In the genomic region with DNA sequence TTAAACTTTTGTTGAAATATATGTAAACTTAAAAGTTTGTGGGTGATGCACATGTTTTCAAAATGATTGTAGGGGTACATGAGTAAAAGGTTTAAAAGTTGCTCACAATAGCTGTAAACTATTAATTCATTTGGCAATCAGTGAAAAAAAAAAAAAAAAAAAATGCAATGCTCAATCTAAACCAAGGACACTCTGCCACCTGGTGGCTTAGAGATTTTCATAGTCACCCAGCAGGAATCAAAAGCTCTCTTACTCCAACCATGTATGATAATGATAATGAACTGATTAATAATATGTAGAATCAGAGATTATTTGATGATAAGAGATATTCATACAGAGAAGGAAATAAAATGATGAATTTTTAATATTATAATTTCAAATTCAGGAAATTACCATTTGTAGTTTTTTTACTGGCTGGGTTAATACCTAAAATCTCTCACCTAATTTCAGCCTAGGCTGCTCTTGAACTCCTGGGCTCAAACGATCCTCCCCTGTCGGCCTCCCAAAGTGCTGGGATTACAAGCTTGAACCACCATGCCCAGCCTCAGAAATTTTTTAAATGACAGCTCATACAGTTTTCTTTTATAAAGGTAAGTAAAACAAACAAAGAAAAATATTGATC, we compare ENCODE assay signal across 7 cellular contexts. TPM values are rescaled to one million over a fixed set of nuclear protein-coding genes. Genes with fewer than 3 reads are reported as not detected.
DNase-seq lines count a peak whose midpoint lies in the region; ATAC-seq and TF ChIP-seq lines count a peak whose summit lies in the region.

No MANE protein-coding gene starts in this region.

- peak; percentile 65 for TF ChIP-seq CTCF in fibroblast of the aortic adventitia (IDR thresholded peaks at IDR 0.05; ENCODE audit: insufficient read depth, low read length)

- DNase-seq in DMS53 treated with DMSO at 0.1 percent for 48 hours (lab: John Stamatoyannopoulos, UW; ENCODE audit: unreplicated experiment) (peak; percentile 43), HT1080 (ENCODE audit: low read depth) (peak; percentile 29), fibroblast of the aortic adventitia (ENCODE audit: low read depth) (peak; percentile 69), putamen (ENCODE audit: low spot score) (peak; percentile 17), NK-92 (lab: John Stamatoyannopoulos, UW; ENCODE audit: unreplicated experiment) (no peak)

- H3K4me3 ChIP-seq in fibroblast of the aortic adventitia (ENCODE audit: low read depth, low read length): no peak overlapping the region

- peak; percentile 61; the same call in 2 of the 3 replicates for ATAC-seq in SK-N-SH treated with all-trans-retinoic acid at 6 μM for 48 hours
- no peak for ATAC-seq in activated CD4-positive, CD25-positive, alpha-beta regulatory T cell treated with anti-CD3 and anti-CD28 coated beads, Interleukin-2, amount 50 U/mL, for 24 hours

TF ChIP-seq in SK-N-SH treated with all-trans-retinoic acid at 6 μM for 48 hours, 23 proteins besides CTCF, POLR2A, EP300 and RAD21:
- no peak for TF ChIP-seq ZFP3 (CRISPR knock-in tag; IDR thresholded peaks at IDR 0.05)
- TF ChIP-seq, protein P1, sequence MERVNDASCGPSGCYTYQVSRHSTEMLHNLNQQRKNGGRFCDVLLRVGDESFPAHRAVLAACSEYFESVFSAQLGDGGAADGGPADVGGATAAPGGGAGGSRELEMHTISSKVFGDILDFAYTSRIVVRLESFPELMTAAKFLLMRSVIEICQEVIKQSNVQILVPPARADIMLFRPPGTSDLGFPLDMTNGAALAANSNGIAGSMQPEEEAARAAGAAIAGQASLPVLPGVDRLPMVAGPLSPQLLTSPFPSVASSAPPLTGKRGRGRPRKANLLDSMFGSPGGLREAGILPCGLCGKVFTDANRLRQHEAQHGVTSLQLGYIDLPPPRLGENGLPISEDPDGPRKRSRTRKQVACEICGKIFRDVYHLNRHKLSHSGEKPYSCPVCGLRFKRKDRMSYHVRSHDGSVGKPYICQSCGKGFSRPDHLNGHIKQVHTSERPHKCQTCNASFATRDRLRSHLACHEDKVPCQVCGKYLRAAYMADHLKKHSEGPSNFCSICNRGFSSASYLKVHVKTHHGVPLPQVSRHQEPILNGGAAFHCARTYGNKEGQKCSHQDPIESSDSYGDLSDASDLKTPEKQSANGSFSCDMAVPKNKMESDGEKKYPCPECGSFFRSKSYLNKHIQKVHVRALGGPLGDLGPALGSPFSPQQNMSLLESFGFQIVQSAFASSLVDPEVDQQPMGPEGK (CRISPR knock-in tag; IDR thresholded peaks at IDR 0.05; ENCODE audit: borderline replicate concordance): no peak
- TF ChIP-seq BACH2 (CRISPR knock-in tag; IDR thresholded peaks at IDR 0.05; ENCODE audit: borderline replicate concordance): no peak
- TF ChIP-seq OSR1 (CRISPR knock-in tag; IDR thresholded peaks at IDR 0.05): no peak
- TF ChIP-seq ZNF565 (CRISPR knock-in tag; conservative IDR thresholded peaks at IDR 0.05; ENCODE audit: low read depth): no peak
- no peak for TF ChIP-seq GLIS3 (CRISPR knock-in tag; IDR thresholded peaks at IDR 0.05)

RNA-seq across cellular contexts. Expression of a gene that starts 46.9 kb away (rescaled TPM):
- 27.2 and 33.9 TPM in 2 replicates for total RNA-seq in HT1080 (2014; rRNA removed; shearing (Covaris generic))
- polyA plus RNA-seq in HT1080 (2015; cell fraction: cytosol; rRNA removed): 17.3 and 18.7 TPM in 2 replicates
- polyA plus RNA-seq in HT1080 (2015; cell fraction: nucleus; rRNA removed): 15.3 and 15.5 TPM in 2 replicates
- 4.3 and 10.8 TPM in 2 replicates for total RNA-seq in fibroblast of the aortic adventitia (ENCODE audit: low replicate concordance)
